In genomic region chr3:184261270-184262165, GRCh38 we compare ENCODE assay signal across 9 cellular contexts. TPM values are rescaled to one million over a fixed set of nuclear protein-coding genes. Genes with fewer than 3 reads are reported as not detected.
A peak's percentile ranks its signal among the peaks of the same experiment; 100 is the strongest.
DNase-seq lines count a peak whose midpoint lies in the region; ATAC-seq and TF ChIP-seq lines count a peak whose summit lies in the region.
"Had no signal": no experiment of that assay in that cellular context is flagged by ENCODE, and none has a peak within 500 bp of the region (broad histone marks: within the 10 kb centered on the region; RNA-seq: fewer than 3 reads in every experiment).

CAMK2N2 (minus strand) TSS chr3:184261553; CDS start chr3:184261285, 268 bp downstream.

- H3K4me3 ChIP-seq in ACC112 (ENCODE audit: low read depth, low read length) (peak within 1 kb of the TSS; percentile 80), left ventricle myocardium inferior (peak within 1 kb of the TSS; percentile 66)

- no peaks in the 10 kb centered on the region for H3K9me3 ChIP-seq in left ventricle myocardium inferior (replicated peaks)

- no peaks in the 10 kb centered on the region for H3K79me2 ChIP-seq in ACC112 (ENCODE audit: control insufficient read depth, insufficient read depth, low read length, unreplicated experiment)

- H3K27me3 ChIP-seq in ACC112 (ENCODE audit: insufficient read depth, low read length), result peaks cover 31% of the 10 kb centered on the region
- peaks cover 86% of the 10 kb centered on the region for H3K27me3 ChIP-seq in left ventricle myocardium inferior (ENCODE audit: low read depth)

- H2AFZ ChIP-seq in ACC112 (ENCODE audit: low read length, unreplicated experiment), result peak within 1 kb of the TSS; percentile 42

- H3K36me3 ChIP-seq in ACC112 (ENCODE audit: insufficient read depth, low read length) (no peaks in the 10 kb centered on the region), left ventricle myocardium inferior (no peaks in the 10 kb centered on the region)

- H3K4me1 ChIP-seq in ACC112 (ENCODE audit: control insufficient read depth, insufficient read depth, low read length, unreplicated experiment) (peaks cover 5% of the 10 kb centered on the region), left ventricle myocardium inferior (peaks cover 34% of the 10 kb centered on the region)

- TF ChIP-seq CTCF in left ventricle myocardium inferior (IDR thresholded peaks at IDR 0.05; ENCODE audit: borderline replicate concordance), result no peak

- no peak within 1 kb of the TSS for H3K27ac ChIP-seq in ACC112 (ENCODE audit: low read depth, low read length)
- no peak within 1 kb of the TSS for H3K27ac ChIP-seq in left ventricle myocardium inferior (replicated peaks)

- DNase-seq in NCI-H128 (lab: John Stamatoyannopoulos, UW; ENCODE audit: unreplicated experiment) (peak; percentile 91), SKM-1 (lab: John Stamatoyannopoulos, UW; ENCODE audit: unreplicated experiment) (peak; percentile 10), amniotic epithelial cell (ENCODE audit: low read depth) (peak; percentile 73), left ventricle myocardium inferior (peak; percentile 46), posterior cingulate gyrus (peak; percentile 42 to 95 (median 69))

- peak; percentile 50 for ATAC-seq in GM19395 (IDR thresholded peaks at IDR 0.05; ENCODE audit: unreplicated experiment)
- no peak for ATAC-seq in GM18909 (IDR thresholded peaks at IDR 0.05; ENCODE audit: poor library complexity, unreplicated experiment)

- intact Hi-C loops in left ventricle myocardium inferior (cut with micrococcal nuclease) (no loop called here), posterior cingulate gyrus (cut with DNase I) (no loop called here)

RNA-seq across cellular contexts. Expression of gene CAMK2N2, which starts in this region (rescaled TPM):
- total RNA-seq in left ventricle myocardium inferior, result 0.16 TPM
- total RNA-seq: mononuclear cell had no signal

Comparison
In these comparisons a context has a peak if more than half of its experiments do, and no peak if none do; other contexts are left out.
1. Peak in DNase-seq and H3K4me3 ChIP-seq in left ventricle myocardium inferior; RNA of the gene not detected or under 1 TPM.
2. DNase-seq: peak in every context shown above with its lines; median percentile 91 in NCI-H128; 73 in amniotic epithelial cell; 69 in posterior cingulate gyrus; 46 in left ventricle myocardium inferior; 10 in SKM-1.